Comparison of ENCODE assay signal across 8 cellular contexts in genomic region chr1:244273262-244273844, GRCh38.
DNase-seq lines count a peak whose midpoint lies in the region; ATAC-seq and TF ChIP-seq lines count a peak whose summit lies in the region.

No MANE protein-coding gene starts in this region.

- ATAC-seq in HG03432 (IDR thresholded peaks at IDR 0.05; ENCODE audit: unreplicated experiment) (no peak), GM19397 (IDR thresholded peaks at IDR 0.05; ENCODE audit: unreplicated experiment) (no peak)

- intact Hi-C loops in CD14-positive monocyte (cut with micrococcal nuclease), result loop anchor here (5.0 to 10.0 kb wide), 2 partner anchors 219 to 226 kb away; partner anchors contain the start of gene ZBTB18 (in 1 of the 2)

- peak overlapping the region; percentile 96 for H3K27ac ChIP-seq in RWPE1
- H3K27ac ChIP-seq in epithelial cell of prostate, result peak overlapping the region; percentile 62

- peaks cover 3 to 11% of the 10 kb centered on the region in 2 donors for H3K36me3 Mint-ChIP-seq in CD14-positive monocyte

- peaks cover 2 to 3% (median 2%) of the 10 kb centered on the region in 3 donors for H3K27me3 Mint-ChIP-seq in CD14-positive monocyte (ENCODE audit: low read depth in 3 of 3)

- DNase-seq in CD14-positive monocyte (ENCODE audit: low spot score), result no peak
- DNase-seq in RWPE1 (ENCODE audit: low spot score), result no peak
- no peak for DNase-seq in epithelial cell of prostate (ENCODE audit: low read depth, low spot score)
- DNase-seq in pons (ENCODE audit: low spot score), result peak; percentile 50
- no peak for DNase-seq in NCI-H187 (lab: John Stamatoyannopoulos, UW)
- no peak for DNase-seq in activated effector memory CD4-positive, alpha-beta T cell treated with anti-CD3 and anti-CD28 coated beads, Interleukin-2, amount 50 U/mL, for 16 hours

- peaks cover 7 to 16% (median 8%) of the 10 kb centered on the region in 7 donors for H3K9me3 Mint-ChIP-seq in CD14-positive monocyte

- peak; percentile 39 for TF ChIP-seq CTCF in CD14-positive monocyte (IDR thresholded peaks at IDR 0.05)
- TF ChIP-seq CTCF in RWPE1 (conservative IDR thresholded peaks at IDR 0.05; ENCODE audit: low read depth), result peak; percentile 51

- POLR2A ChIA-PET in RWPE1 (lab: Yijun Ruan, JAX; ENCODE audit: low non-redundant PET), result no interaction called here

- CTCF ChIA-PET in RWPE1 (lab: Yijun Ruan, JAX), result interaction anchor here (0.6 to 1.1 kb wide), 7 partner anchors 13 to 781 kb away, joined by 3 to 6 read pairs (median 3); no protein-coding TSS in a partner anchor

- peak overlapping the region; percentile 38 to 85 (median 78) for H3K27ac Mint-ChIP-seq in CD14-positive monocyte

- peak overlapping the region in 1 of 2 donors; percentile 15 for H3K4me3 Mint-ChIP-seq in CD14-positive monocyte

- H3K4me1 Mint-ChIP-seq in CD14-positive monocyte, result peaks cover 36% of the 10 kb centered on the region
